In the genomic region with DNA sequence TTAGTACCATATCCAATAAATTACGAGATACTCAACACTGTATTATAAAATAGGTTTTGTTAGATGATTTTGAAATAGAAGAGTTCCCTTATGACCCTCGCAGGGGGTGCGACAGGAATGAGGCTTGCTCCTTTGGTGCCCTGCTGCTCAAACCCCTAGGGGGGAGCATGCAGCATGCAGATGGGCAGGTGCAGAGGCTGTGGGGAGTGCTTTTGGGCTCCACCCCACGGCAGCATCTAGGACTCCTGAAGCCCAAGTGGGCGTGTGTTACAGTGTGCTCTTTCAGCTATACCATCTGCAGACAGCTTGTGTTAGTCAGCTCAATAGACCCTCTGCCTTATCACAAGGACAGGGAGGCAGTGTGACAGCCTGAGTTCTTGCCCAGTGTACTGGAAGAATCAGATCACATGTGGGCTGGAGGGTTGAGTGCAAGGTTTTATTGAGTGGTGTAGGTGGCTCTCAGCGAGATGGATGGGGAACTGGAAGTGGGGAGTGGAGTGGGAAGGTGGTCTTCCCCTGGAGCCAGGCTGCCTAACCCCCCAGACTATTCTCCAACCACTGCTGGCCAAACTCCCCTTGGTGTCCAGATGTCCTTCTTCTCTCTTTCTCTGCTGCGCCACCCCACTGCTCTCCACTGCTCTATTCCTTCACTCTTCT, we compare ENCODE assay signal across 8 cellular contexts. TPM values are rescaled to one million over a fixed set of nuclear protein-coding genes. Genes with fewer than 3 reads are reported as not detected.
DNase-seq lines count a peak whose midpoint lies in the region; ATAC-seq and TF ChIP-seq lines count a peak whose summit lies in the region.
"Had no signal": no experiment of that assay in that cellular context is flagged by ENCODE, and none has a peak within 500 bp of the region (broad histone marks: within the 10 kb centered on the region; RNA-seq: fewer than 3 reads in every experiment).

No MANE protein-coding gene starts in this region.

- H3K4me3 ChIP-seq in GM12875 (ENCODE audit: low read depth, low read length) (no peak overlapping the region), mucosa of descending colon (no peak overlapping the region), adrenal gland (no peak overlapping the region)

- H3K36me3 ChIP-seq in mucosa of descending colon (ENCODE audit: low read depth) = no peaks in the 10 kb centered on the region
- no peaks in the 10 kb centered on the region for H3K36me3 ChIP-seq in adrenal gland (replicated peaks in 1 of 2)

- H3K4me1 ChIP-seq in mucosa of descending colon (ENCODE audit: low read depth) (no peaks in the 10 kb centered on the region), adrenal gland (replicated peaks in 1 of 2) (no peaks in the 10 kb centered on the region)

- no peak overlapping the region for H3K27ac ChIP-seq in adrenal gland

- peak; percentile 57 for DNase-seq in OCI-M1 (lab: John Stamatoyannopoulos, UW)
- DNase-seq in mucosa of descending colon = no peak
- no peak for DNase-seq in adrenal gland
- no peak for DNase-seq in AG08396 (ENCODE audit: low spot score)
- DNase-seq in occipital lobe (lab: John Stamatoyannopoulos, UW) = no peak

- TF ChIP-seq CTCF in GM12875 (IDR thresholded peaks at IDR 0.05; ENCODE audit: borderline replicate concordance, insufficient read depth, low read depth, low read length) (0 out of 2 replicates have a peak, but pooled peaks have one; percentile 19), mucosa of descending colon (IDR thresholded peaks at IDR 0.05) (no peak), adrenal gland (IDR thresholded peaks at IDR 0.05) (no peak)

- H3K27me3 ChIP-seq in adrenal gland = no peaks in the 10 kb centered on the region

- TF ChIP-seq POLR2A in adrenal gland (IDR thresholded peaks at IDR 0.05) = no peak

- ATAC-seq in GM21515 (IDR thresholded peaks at IDR 0.05; ENCODE audit: unreplicated experiment) (peak; percentile 72), mucosa of descending colon (peak; percentile 18)

- intact Hi-C loops in mucosa of descending colon (cut with DNase I, micrococcal nuclease) (no loop called here), adrenal gland (cut with DNase I) (no loop called here)

- 56 to 67% (median 60%) methylated on average over 7 of the region's 7 CpGs for WGBS in adrenal gland, 4 donors

- no peaks in the 10 kb centered on the region for H3K9me3 ChIP-seq in mucosa of descending colon
- no peaks in the 10 kb centered on the region for H3K9me3 ChIP-seq in adrenal gland (replicated peaks in 1 of 3)

RNA-seq across cellular contexts. Expression of a gene that starts 3.1 kb away (rescaled TPM):
- total RNA-seq in mucosa of descending colon = 10 to 100 TPM in 2 of 3 donors, 1 to 10 TPM in 1; 6.9 to 48.4 (median 43.0) TPM
- 100 to 1,000 TPM in 6 of 8 donors, 10 to 100 TPM in 2; 44.5 to 153 (median 118) TPM for total RNA-seq in adrenal gland
- polyA plus RNA-seq in adrenal gland = 10 to 100 TPM in 2 of 3 donors, 1 to 10 TPM in 1; 9.9 to 25.7 (median 14.8) TPM
- 4.5 TPM for total RNA-seq in occipital lobe
- total RNA-seq: LHCN-M2 had no signal

RNA-seq across cellular contexts. Expression of a gene that starts 54.0 kb away (rescaled TPM):
- total RNA-seq in mucosa of descending colon (10 to 100 TPM; 37.8 to 80.8 (median 59.9) TPM), adrenal gland (1 to 10 TPM in 7 of 8 donors, under 1 TPM in 1; 0.24 to 2.8 (median 2.2) TPM), occipital lobe (0.16 TPM)
- under 1 TPM; 0.24 to 0.86 (median 0.72) TPM for polyA plus RNA-seq in adrenal gland

Comparison
In these comparisons a context has a peak if more than half of its experiments do, and no peak if none do; other contexts are left out.
1. RNA of a gene that starts 54.0 kb away (total RNA-seq): 37.8 to 80.8 TPM in mucosa of descending colon; 0.24 to 2.8 TPM in adrenal gland and 0.16 TPM in occipital lobe (single experiment); every median in the first group is over 10 times any median in the second.